ENCODE assay signal across 1 cellular context in the genomic region with DNA sequence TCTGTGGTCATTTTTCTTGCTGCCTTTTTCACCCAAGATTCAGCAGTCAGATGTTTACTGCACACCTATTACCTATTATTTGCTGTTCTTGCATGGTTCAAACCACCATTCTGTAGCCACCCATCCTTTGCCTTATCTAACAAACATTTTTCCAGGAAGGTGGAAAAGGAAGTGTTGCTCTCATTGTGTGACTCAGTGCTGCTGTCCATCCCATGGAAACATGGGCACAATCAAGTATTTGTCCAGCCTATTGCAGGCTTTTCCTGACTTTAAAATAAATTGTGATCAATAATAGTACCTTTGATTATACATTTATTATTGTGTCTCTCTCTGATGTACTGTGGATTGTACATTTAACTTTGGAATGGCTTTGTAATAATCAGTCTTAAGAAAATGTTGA.
TF ChIP-seq lines count a peak whose summit lies in the region.

No MANE protein-coding gene starts in this region.

TF ChIP-seq in GM12878, 131 proteins besides CTCF, POLR2A, EP300 and RAD21:
- TF ChIP-seq NR2C2 (IDR thresholded peaks at IDR 0.05; ENCODE audit: borderline replicate concordance, control insufficient read depth, insufficient read length, low read depth), result no peak
- no peak for TF ChIP-seq SIN3A (IDR thresholded peaks at IDR 0.05; ENCODE audit: low read depth, low read length)
- no peak for TF ChIP-seq NR2C1 (IDR thresholded peaks at IDR 0.05)
- TF ChIP-seq, protein P1, sequence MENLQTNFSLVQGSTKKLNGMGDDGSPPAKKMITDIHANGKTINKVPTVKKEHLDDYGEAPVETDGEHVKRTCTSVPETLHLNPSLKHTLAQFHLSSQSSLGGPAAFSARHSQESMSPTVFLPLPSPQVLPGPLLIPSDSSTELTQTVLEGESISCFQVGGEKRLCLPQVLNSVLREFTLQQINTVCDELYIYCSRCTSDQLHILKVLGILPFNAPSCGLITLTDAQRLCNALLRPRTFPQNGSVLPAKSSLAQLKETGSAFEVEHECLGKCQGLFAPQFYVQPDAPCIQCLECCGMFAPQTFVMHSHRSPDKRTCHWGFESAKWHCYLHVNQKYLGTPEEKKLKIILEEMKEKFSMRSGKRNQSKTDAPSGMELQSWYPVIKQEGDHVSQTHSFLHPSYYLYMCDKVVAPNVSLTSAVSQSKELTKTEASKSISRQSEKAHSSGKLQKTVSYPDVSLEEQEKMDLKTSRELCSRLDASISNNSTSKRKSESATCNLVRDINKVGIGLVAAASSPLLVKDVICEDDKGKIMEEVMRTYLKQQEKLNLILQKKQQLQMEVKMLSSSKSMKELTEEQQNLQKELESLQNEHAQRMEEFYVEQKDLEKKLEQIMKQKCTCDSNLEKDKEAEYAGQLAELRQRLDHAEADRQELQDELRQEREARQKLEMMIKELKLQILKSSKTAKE (IDR thresholded peaks at IDR 0.05; ENCODE audit: low read depth, poor library complexity, severe bottlenecking), result no peak
- no peak for TF ChIP-seq JUNB (IDR thresholded peaks at IDR 0.05)
- TF ChIP-seq RCOR1 (conservative IDR thresholded peaks at IDR 0.05; ENCODE audit: low read depth, low read length), result no peak
- no peak for TF ChIP-seq CHD1 (IDR thresholded peaks at IDR 0.05; ENCODE audit: low read depth, low read length)
- TF ChIP-seq EGR1 (IDR thresholded peaks at IDR 0.05; ENCODE audit: borderline replicate concordance in 1 of 2, low read depth in 2 of 2, low read length in 2 of 2), result no peak
- no peak for TF ChIP-seq SMARCA5 (IDR thresholded peaks at IDR 0.05)
- TF ChIP-seq ZNF384 (IDR thresholded peaks at IDR 0.05; ENCODE audit: borderline replicate concordance, low read depth, low read length), result no peak
- TF ChIP-seq SUZ12 (IDR thresholded peaks at IDR 0.05; ENCODE audit: unreplicated experiment), result no peak
- no peak for TF ChIP-seq FOS (IDR thresholded peaks at IDR 0.05; ENCODE audit: borderline replicate concordance, extremely low read depth, insufficient read length)
- TF ChIP-seq, protein P2, sequence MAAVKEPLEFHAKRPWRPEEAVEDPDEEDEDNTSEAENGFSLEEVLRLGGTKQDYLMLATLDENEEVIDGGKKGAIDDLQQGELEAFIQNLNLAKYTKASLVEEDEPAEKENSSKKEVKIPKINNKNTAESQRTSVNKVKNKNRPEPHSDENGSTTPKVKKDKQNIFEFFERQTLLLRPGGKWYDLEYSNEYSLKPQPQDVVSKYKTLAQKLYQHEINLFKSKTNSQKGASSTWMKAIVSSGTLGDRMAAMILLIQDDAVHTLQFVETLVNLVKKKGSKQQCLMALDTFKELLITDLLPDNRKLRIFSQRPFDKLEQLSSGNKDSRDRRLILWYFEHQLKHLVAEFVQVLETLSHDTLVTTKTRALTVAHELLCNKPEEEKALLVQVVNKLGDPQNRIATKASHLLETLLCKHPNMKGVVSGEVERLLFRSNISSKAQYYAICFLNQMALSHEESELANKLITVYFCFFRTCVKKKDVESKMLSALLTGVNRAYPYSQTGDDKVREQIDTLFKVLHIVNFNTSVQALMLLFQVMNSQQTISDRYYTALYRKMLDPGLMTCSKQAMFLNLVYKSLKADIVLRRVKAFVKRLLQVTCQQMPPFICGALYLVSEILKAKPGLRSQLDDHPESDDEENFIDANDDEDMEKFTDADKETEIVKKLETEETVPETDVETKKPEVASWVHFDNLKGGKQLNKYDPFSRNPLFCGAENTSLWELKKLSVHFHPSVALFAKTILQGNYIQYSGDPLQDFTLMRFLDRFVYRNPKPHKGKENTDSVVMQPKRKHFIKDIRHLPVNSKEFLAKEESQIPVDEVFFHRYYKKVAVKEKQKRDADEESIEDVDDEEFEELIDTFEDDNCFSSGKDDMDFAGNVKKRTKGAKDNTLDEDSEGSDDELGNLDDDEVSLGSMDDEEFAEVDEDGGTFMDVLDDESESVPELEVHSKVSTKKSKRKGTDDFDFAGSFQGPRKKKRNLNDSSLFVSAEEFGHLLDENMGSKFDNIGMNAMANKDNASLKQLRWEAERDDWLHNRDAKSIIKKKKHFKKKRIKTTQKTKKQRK (IDR thresholded peaks at IDR 0.05; ENCODE audit: low read depth, low read length), result no peak
- no peak for TF ChIP-seq TARDBP (IDR thresholded peaks at IDR 0.05; ENCODE audit: borderline replicate concordance)
- no peak for TF ChIP-seq CHD2 (IDR thresholded peaks at IDR 0.05; ENCODE audit: borderline replicate concordance, low read depth, low read length)
- TF ChIP-seq, protein P3, sequence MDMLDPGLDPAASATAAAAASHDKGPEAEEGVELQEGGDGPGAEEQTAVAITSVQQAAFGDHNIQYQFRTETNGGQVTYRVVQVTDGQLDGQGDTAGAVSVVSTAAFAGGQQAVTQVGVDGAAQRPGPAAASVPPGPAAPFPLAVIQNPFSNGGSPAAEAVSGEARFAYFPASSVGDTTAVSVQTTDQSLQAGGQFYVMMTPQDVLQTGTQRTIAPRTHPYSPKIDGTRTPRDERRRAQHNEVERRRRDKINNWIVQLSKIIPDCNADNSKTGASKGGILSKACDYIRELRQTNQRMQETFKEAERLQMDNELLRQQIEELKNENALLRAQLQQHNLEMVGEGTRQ (IDR thresholded peaks at IDR 0.05; ENCODE audit: borderline replicate concordance, low read depth, low read length), result no peak
